ENCODE assay signal across 21 cellular contexts in the genomic region with DNA sequence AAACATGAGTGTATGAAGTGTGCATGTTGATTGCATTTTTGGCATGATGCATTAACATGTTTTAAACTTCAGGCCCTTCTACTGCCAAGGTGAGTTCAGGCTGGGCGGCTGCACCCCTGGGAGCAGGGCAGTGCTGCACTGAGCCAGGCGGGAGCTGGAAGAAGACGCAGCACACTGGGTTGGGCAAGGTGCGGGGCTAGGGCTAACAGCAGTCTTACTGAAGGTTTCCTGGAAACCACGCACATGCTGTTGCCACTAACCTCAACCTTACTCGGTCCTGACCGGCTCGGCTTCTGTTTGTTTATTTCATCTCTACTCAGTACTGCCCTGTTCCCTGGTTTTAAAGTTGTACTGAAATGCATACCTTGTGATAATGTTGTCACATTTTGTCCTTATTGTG.
"Had no signal": no experiment of that assay in that cellular context is flagged by ENCODE, and none has a peak within 500 bp of the region (broad histone marks: within the 10 kb centered on the region; RNA-seq: fewer than 3 reads in every experiment).

No MANE protein-coding gene starts in this region.

- DNase-seq: activated CD4-positive, alpha-beta T cell treated with anti-CD3 and anti-CD28 coated beads for 36 hours; activated CD4-positive, alpha-beta T cell treated with anti-CD3 and anti-CD28 coated beads, Interleukin-2, amount 50 U/mL, for 48 hours; activated CD8-positive, alpha-beta memory T cell treated with anti-CD3 and anti-CD28 coated beads, Interleukin-2, amount 10 ng/mL, durations not matched to agents 7 days and 5 days; activated naive CD4-positive, alpha-beta T cell; activated naive CD8-positive, alpha-beta T cell treated with anti-CD3 and anti-CD28 coated beads for 36 hours; brain microvascular endothelial cell; effector CD4-positive, alpha-beta T cell; heart right ventricle; immature natural killer cell; left lung; naive B cell; sigmoid colon; stimulated activated CD4-positive, alpha-beta T cell treated with anti-CD3 and anti-CD28 coated beads, Interleukin-4, amount 100 ng/mL, for 24 hours; SW 1271; testis had no signal

- ATAC-seq: activated CD4-positive, alpha-beta T cell treated with anti-CD3 and anti-CD28 coated beads for 36 hours; activated CD8-positive, alpha-beta memory T cell treated with anti-CD3 and anti-CD28 coated beads, Interleukin-2, amount 10 ng/mL, durations not matched to agents 7 days and 5 days; activated T-helper 17 cell treated with anti-CD3 and anti-CD28 coated beads, Interleukin-2, amount 50 U/mL, for 72 hours; gastroesophageal sphincter; left lung; stimulated activated effector memory CD8-positive, alpha-beta T cell treated with anti-CD3 and anti-CD28 coated beads, Interleukin-12 subunit alpha, Interleukin-12 subunit beta, amount 100 ng/mL, for 72 hours had no signal

- H3K27ac Mint-ChIP-seq: activated CD4-positive, alpha-beta T cell treated with anti-CD3 and anti-CD28 coated beads for 36 hours; activated CD8-positive, alpha-beta memory T cell treated with anti-CD3 and anti-CD28 coated beads, Interleukin-2, amount 10 ng/mL, durations not matched to agents 7 days and 5 days; activated naive CD8-positive, alpha-beta T cell treated with anti-CD3 and anti-CD28 coated beads for 36 hours; activated T-helper 17 cell treated with anti-CD3 and anti-CD28 coated beads, Interleukin-2, amount 50 U/mL, for 72 hours; neural progenitor cell; stimulated activated effector memory CD8-positive, alpha-beta T cell treated with anti-CD3 and anti-CD28 coated beads, Interleukin-12 subunit alpha, Interleukin-12 subunit beta, amount 100 ng/mL, for 72 hours; T-helper 2 cell treated with Interferon-gamma antibody and Interleukin-4, amounts not matched to agents 5 μg/mL and 100 μg/mL, for 36 hours had no signal

- H3K4me3 Mint-ChIP-seq: activated CD4-positive, alpha-beta T cell treated with anti-CD3 and anti-CD28 coated beads for 36 hours; activated CD8-positive, alpha-beta memory T cell treated with anti-CD3 and anti-CD28 coated beads, Interleukin-2, amount 10 ng/mL, durations not matched to agents 7 days and 5 days; activated naive CD8-positive, alpha-beta T cell treated with anti-CD3 and anti-CD28 coated beads for 36 hours; activated T-helper 17 cell treated with anti-CD3 and anti-CD28 coated beads, Interleukin-2, amount 50 U/mL, for 72 hours; central memory CD8-positive, alpha-beta T cell; immature natural killer cell; naive B cell; neural progenitor cell; stimulated activated effector memory CD8-positive, alpha-beta T cell treated with anti-CD3 and anti-CD28 coated beads, Interleukin-12 subunit alpha, Interleukin-12 subunit beta, amount 100 ng/mL, for 72 hours; T-helper 2 cell treated with Interferon-gamma antibody and Interleukin-4, amounts not matched to agents 5 μg/mL and 100 μg/mL, for 36 hours had no signal

- H3K27me3 Mint-ChIP-seq: activated CD4-positive, alpha-beta T cell treated with anti-CD3 and anti-CD28 coated beads for 36 hours; activated CD8-positive, alpha-beta memory T cell treated with anti-CD3 and anti-CD28 coated beads, Interleukin-2, amount 10 ng/mL, durations not matched to agents 7 days and 5 days; activated naive CD8-positive, alpha-beta T cell treated with anti-CD3 and anti-CD28 coated beads for 36 hours; activated T-helper 17 cell treated with anti-CD3 and anti-CD28 coated beads, Interleukin-2, amount 50 U/mL, for 72 hours; central memory CD8-positive, alpha-beta T cell; naive B cell had no signal

- H3K9me3 Mint-ChIP-seq: activated naive CD8-positive, alpha-beta T cell treated with anti-CD3 and anti-CD28 coated beads for 36 hours; activated T-helper 17 cell treated with anti-CD3 and anti-CD28 coated beads, Interleukin-2, amount 50 U/mL, for 72 hours; central memory CD8-positive, alpha-beta T cell; immature natural killer cell; naive B cell; neural progenitor cell; stimulated activated effector memory CD8-positive, alpha-beta T cell treated with anti-CD3 and anti-CD28 coated beads, Interleukin-12 subunit alpha, Interleukin-12 subunit beta, amount 100 ng/mL, for 72 hours; T-helper 2 cell treated with Interferon-gamma antibody and Interleukin-4, amounts not matched to agents 5 μg/mL and 100 μg/mL, for 36 hours had no signal

- H3K4me1 Mint-ChIP-seq: neural progenitor cell had no signal
